ENCODE assay signal across 23 cellular contexts in genomic region chr2:127805491-127805890, GRCh38. TPM values are rescaled to one million over a fixed set of nuclear protein-coding genes. Genes with fewer than 3 reads are reported as not detected.
DNase-seq lines count a peak whose midpoint lies in the region; ATAC-seq lines count a peak whose summit lies in the region.
"Had no signal": no experiment of that assay in that cellular context is flagged by ENCODE, and none has a peak within 500 bp of the region (broad histone marks: within the 10 kb centered on the region; RNA-seq: fewer than 3 reads in every experiment).

No MANE protein-coding gene starts in this region.

- H3K9ac ChIP-seq in BLaER1: no peak overlapping the region
- H3K9ac ChIP-seq: GM23248, parathyroid adenoma had no signal

- H4K20me1 ChIP-seq in BLaER1: peaks cover 97% of the 10 kb centered on the region

- H3K27me3 ChIP-seq in BLaER1: no peaks in the 10 kb centered on the region
- no peaks in the 10 kb centered on the region for H3K27me3 ChIP-seq in CD4-positive, alpha-beta memory T cell (ENCODE audit: insufficient read depth, low read length)
- no peaks in the 10 kb centered on the region for H3K27me3 ChIP-seq in naive thymus-derived CD4-positive, alpha-beta T cell (ENCODE audit: control insufficient read depth in 2 of 2, insufficient read depth in 2 of 2, low read length in 2 of 2)
- H3K27me3 ChIP-seq: colonic mucosa, upper lobe of left lung had no signal

- intact Hi-C loops in CD4-positive, alpha-beta memory T cell (cut with micrococcal nuclease): no loop called here
- intact Hi-C loops in naive thymus-derived CD4-positive, alpha-beta T cell (cut with micrococcal nuclease): no loop called here

- no peak overlapping the region for H3K27ac ChIP-seq in BLaER1
- no peak overlapping the region for H3K27ac ChIP-seq in CD4-positive, alpha-beta memory T cell (ENCODE audit: low read depth, low read length)
- H3K27ac ChIP-seq in naive thymus-derived CD4-positive, alpha-beta T cell (ENCODE audit: low read depth, low read length): peak overlapping the region; percentile 0
- H3K27ac ChIP-seq: colonic mucosa, GM23248, parathyroid adenoma, RWPE1, upper lobe of left lung had no signal

- no peak overlapping the region for H3K4me3 ChIP-seq in BLaER1
- H3K4me3 ChIP-seq in CD4-positive, alpha-beta memory T cell (ENCODE audit: low read length in 2 of 2): no peak overlapping the region
- no peak overlapping the region for H3K4me3 ChIP-seq in naive thymus-derived CD4-positive, alpha-beta T cell (ENCODE audit: low read length)
- H3K4me3 ChIP-seq: colonic mucosa, GM23248, upper lobe of left lung had no signal

- no peak for ATAC-seq in naive thymus-derived CD4-positive, alpha-beta T cell
- ATAC-seq in GM19351 (IDR thresholded peaks at IDR 0.05; ENCODE audit: unreplicated experiment) (no peak), HG03108 (IDR thresholded peaks at IDR 0.05; ENCODE audit: unreplicated experiment) (no peak)
- ATAC-seq: left ventricle myocardium superior, right cardiac atrium had no signal

- H3K36me3 ChIP-seq in BLaER1: peaks cover 53% of the 10 kb centered on the region
- H3K36me3 ChIP-seq in CD4-positive, alpha-beta memory T cell (ENCODE audit: insufficient read depth, low read length): peaks cover 4% of the 10 kb centered on the region
- peaks cover 0 to 9% (median 0%) of the 10 kb centered on the region in 3 experiments for H3K36me3 ChIP-seq in naive thymus-derived CD4-positive, alpha-beta T cell (ENCODE audit: control insufficient read depth in 2 of 3, insufficient read depth in 3 of 3, low read length in 3 of 3)
- H3K36me3 ChIP-seq: colonic mucosa had no signal

- no peak for DNase-seq in CD4-positive, alpha-beta memory T cell
- DNase-seq in RPMI8226 (peak; percentile 51), NCI-H1105 treated with DMSO at 0.1 percent for 48 hours (lab: John Stamatoyannopoulos, UW) (no peak)
- DNase-seq in naive thymus-derived CD4-positive, alpha-beta T cell: no peak
- DNase-seq: activated naive CD4-positive, alpha-beta T cell treated with Interleukin-2 at 50 U/mL for 16 hours; amniotic stem cell; colonic mucosa; effector CD8-positive, alpha-beta T cell; erythroblast; GM23248; IMR-90; left ventricle myocardium superior; NCI-H1092; NCI-H2029; NCI-H526 treated with DMSO at 0.1 percent for 48 hours; right cardiac atrium; substantia nigra; upper lobe of left lung had no signal

- no peaks in the 10 kb centered on the region for H3K27me3 Mint-ChIP-seq in CD4-positive, alpha-beta memory T cell
- H3K27me3 Mint-ChIP-seq in naive thymus-derived CD4-positive, alpha-beta T cell: no peaks in the 10 kb centered on the region

- peak overlapping the region in 5 of 8 donors; percentile 12 to 61 (median 40) for H3K4me3 Mint-ChIP-seq in CD4-positive, alpha-beta memory T cell
- H3K4me3 Mint-ChIP-seq in naive thymus-derived CD4-positive, alpha-beta T cell: peak overlapping the region in 9 of 10 donors; percentile 22 to 62 (median 47)

- no peaks in the 10 kb centered on the region for H3K9me3 ChIP-seq in BLaER1
- H3K9me3 ChIP-seq in CD4-positive, alpha-beta memory T cell (ENCODE audit: control insufficient read depth in 1 of 2, low read length in 2 of 2): no peaks in the 10 kb centered on the region
- no peaks in the 10 kb centered on the region for H3K9me3 ChIP-seq in naive thymus-derived CD4-positive, alpha-beta T cell (ENCODE audit: control insufficient read depth in 2 of 3, low read length in 3 of 3)
- H3K9me3 ChIP-seq: colonic mucosa, upper lobe of left lung had no signal

- POLR2A ChIA-PET in CD4-positive, alpha-beta memory T cell (lab: Charles Lee; ENCODE audit: partially characterized antibody): interaction anchor here (1.4 to 1.8 kb wide), 3 partner anchors 10 to 103 kb away, joined by 5 to 11 read pairs (median 6); no protein-coding TSS in a partner anchor
- POLR2A ChIA-PET in naive thymus-derived CD4-positive, alpha-beta T cell (lab: Charles Lee): interaction anchor here (0.7 kb wide), 1 partner anchor 17 kb away, joined by 3 read pairs; no protein-coding TSS in a partner anchor

- H3K4me1 ChIP-seq in BLaER1: peaks cover 50% of the 10 kb centered on the region
- peaks cover 88% of the 10 kb centered on the region for H3K4me1 ChIP-seq in CD4-positive, alpha-beta memory T cell (ENCODE audit: insufficient read depth, low read length)
- peaks cover 19 to 40% of the 10 kb centered on the region in 2 donors for H3K4me1 ChIP-seq in naive thymus-derived CD4-positive, alpha-beta T cell (ENCODE audit: control insufficient read depth in 2 of 2, insufficient read depth in 2 of 2, low read length in 2 of 2)

- peaks cover 44 to 86% (median 65%) of the 10 kb centered on the region in 4 donors for H3K4me1 Mint-ChIP-seq in CD4-positive, alpha-beta memory T cell
- peaks cover 43 to 95% (median 65%) of the 10 kb centered on the region in 7 donors for H3K4me1 Mint-ChIP-seq in naive thymus-derived CD4-positive, alpha-beta T cell

- H3K4me2 ChIP-seq in BLaER1: 0 out of 2 replicates have a peak overlapping the region, but pooled peaks have one; percentile 12

- H3K27ac Mint-ChIP-seq in CD4-positive, alpha-beta memory T cell: peak overlapping the region in 3 of 7 donors; percentile 31 to 51 (median 32)
- peak overlapping the region in 4 of 9 donors; percentile 25 to 62 (median 30) for H3K27ac Mint-ChIP-seq in naive thymus-derived CD4-positive, alpha-beta T cell

- CTCF ChIA-PET in CD4-positive, alpha-beta memory T cell (lab: Charles Lee; ENCODE audit: partially characterized antibody): no interaction called here
- CTCF ChIA-PET in naive thymus-derived CD4-positive, alpha-beta T cell (lab: Charles Lee): no interaction called here

- no peaks in the 10 kb centered on the region for H3K9me3 Mint-ChIP-seq in CD4-positive, alpha-beta memory T cell
- H3K9me3 Mint-ChIP-seq in naive thymus-derived CD4-positive, alpha-beta T cell: no peaks in the 10 kb centered on the region

- H3K36me3 Mint-ChIP-seq in CD4-positive, alpha-beta memory T cell: peaks cover 18 to 30% of the 10 kb centered on the region in 2 donors
- peaks cover 0 to 18% (median 13%) of the 10 kb centered on the region in 5 donors for H3K36me3 Mint-ChIP-seq in naive thymus-derived CD4-positive, alpha-beta T cell

RNA-seq across cellular contexts. Expression of gene WDR33, which starts 5.5 kb away (rescaled TPM):
- 10 to 100 TPM; 84.9 to 86.2 TPM for total RNA-seq in CD4-positive, alpha-beta memory T cell
- polyA plus RNA-seq in CD4-positive, alpha-beta memory T cell: 10 to 100 TPM; 19.4 to 55.9 TPM
- 10 to 100 TPM; 62.6 to 98.7 (median 72.3) TPM for total RNA-seq in naive thymus-derived CD4-positive, alpha-beta T cell
- polyA plus RNA-seq in naive thymus-derived CD4-positive, alpha-beta T cell: 10 to 100 TPM; 36.7 to 50.4 TPM

RNA-seq across cellular contexts. Expression of gene POLR2D, which starts 52.5 kb away (rescaled TPM):
- total RNA-seq in CD4-positive, alpha-beta memory T cell: 10 to 100 TPM; 29.4 to 30.7 TPM
- polyA plus RNA-seq in CD4-positive, alpha-beta memory T cell: 10 to 100 TPM; 33.1 to 44.9 TPM
- 10 to 100 TPM; 22.9 to 45.6 (median 30.7) TPM for total RNA-seq in naive thymus-derived CD4-positive, alpha-beta T cell
- 10 to 100 TPM; 41.0 to 42.1 TPM for polyA plus RNA-seq in naive thymus-derived CD4-positive, alpha-beta T cell
